Comparison of ENCODE assay signal across 1 cellular context in the genomic region with DNA sequence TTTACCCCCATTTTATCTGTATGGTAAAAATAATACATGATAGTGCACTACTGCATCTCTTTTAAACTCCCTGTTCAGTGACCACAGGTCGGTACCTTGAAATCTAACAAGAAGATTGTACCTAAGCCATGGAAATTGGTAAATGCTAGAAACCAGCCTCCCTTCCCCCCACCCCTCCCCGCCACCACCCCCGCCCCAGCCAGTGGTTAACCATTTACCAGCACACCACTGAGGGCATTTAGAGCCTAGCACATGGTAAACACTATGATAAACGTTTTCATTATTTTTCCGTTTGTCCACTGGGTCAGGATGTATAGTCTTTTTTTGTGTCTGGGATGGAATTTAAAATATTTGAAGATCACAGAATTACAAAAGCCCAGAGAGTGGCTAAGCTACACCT.
TF ChIP-seq lines count a peak whose summit lies in the region.

No MANE protein-coding gene starts in this region.

TF ChIP-seq in IMR-90, 13 proteins besides CTCF, POLR2A, EP300 and RAD21:
- no peak for TF ChIP-seq MAZ (IDR thresholded peaks at IDR 0.05; ENCODE audit: borderline replicate concordance, low read depth, low read length)
- no peak for TF ChIP-seq BHLHE40 (IDR thresholded peaks at IDR 0.05; ENCODE audit: low read depth, low read length)
- no peak for TF ChIP-seq RCOR1 (IDR thresholded peaks at IDR 0.05; ENCODE audit: insufficient replicate concordance, low read length)
- TF ChIP-seq CHD1 (IDR thresholded peaks at IDR 0.05; ENCODE audit: low read depth, low read length), result no peak
- no peak for TF ChIP-seq NFE2L2 (IDR thresholded peaks at IDR 0.05; ENCODE audit: low read depth, low read length)
